ENCODE assay signal across 16 cellular contexts in genomic region chr9:31582071-31582470, GRCh38.
"Had no signal": no experiment of that assay in that cellular context is flagged by ENCODE, and none has a peak within 500 bp of the region (broad histone marks: within the 10 kb centered on the region; RNA-seq: fewer than 3 reads in every experiment).

No MANE protein-coding gene starts in this region.

- DNase-seq: esophagus squamous epithelium; foreskin keratinocyte; left colon; naive thymus-derived CD4-positive, alpha-beta T cell; nephron progenitor cell; psoas muscle; spleen; stimulated activated CD4-positive, alpha-beta T cell treated with anti-CD3 and anti-CD28 coated beads, Interleukin-15, amount 100 ng/mL, for 24 hours; stimulated activated CD4-positive, alpha-beta T cell treated with anti-CD3 and anti-CD28 coated beads, Interleukin-1b, Interleukin-23, amount 100 ng/mL, for 48 hours; stimulated activated CD4-positive, alpha-beta T cell treated with anti-CD3 and anti-CD28 coated beads, Interleukin-4, amount 100 ng/mL, for 24 hours; tibial artery; upper lobe of left lung; uterus had no signal

- ATAC-seq: foreskin keratinocyte; left colon; naive thymus-derived CD4-positive, alpha-beta T cell; psoas muscle; sciatic nerve; stimulated activated memory B cell treated with anti-CD40 and anti-IgM and Interleukin-4, amounts not matched to agents 10 μg/mL and 1 μg/mL and 100 μg/mL, for 72 hours had no signal

- H3K4me3 ChIP-seq: esophagus squamous epithelium, hepatocyte, psoas muscle, spleen, tibial artery, upper lobe of left lung, uterus had no signal
